27 cellular contexts compared by ENCODE assay signal in the genomic region with DNA sequence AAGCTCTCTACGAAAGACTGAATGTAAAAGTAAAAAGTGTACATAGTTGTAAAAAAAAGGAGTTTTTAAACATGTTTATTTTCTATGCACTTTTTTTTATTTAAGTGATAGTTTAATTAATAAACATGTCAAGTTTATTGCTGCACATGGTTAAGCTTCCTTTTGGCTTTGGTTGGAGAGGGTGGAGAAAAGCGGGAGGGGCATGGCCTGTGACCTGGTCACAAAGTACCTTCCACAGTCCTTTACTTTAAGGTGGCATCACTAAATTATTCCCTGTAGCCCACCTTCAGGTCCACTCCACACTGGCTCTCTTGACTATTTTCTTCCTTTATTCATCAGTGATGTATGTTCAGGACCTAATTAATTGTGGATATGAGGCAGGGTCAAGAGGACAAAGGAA. TPM values are rescaled to one million over a fixed set of nuclear protein-coding genes. Genes with fewer than 3 reads are reported as not detected.
"Had no signal": no experiment of that assay in that cellular context is flagged by ENCODE, and none has a peak within 500 bp of the region (broad histone marks: within the 10 kb centered on the region; RNA-seq: fewer than 3 reads in every experiment).

No MANE protein-coding gene starts in this region.

- H3K27ac Mint-ChIP-seq: activated B cell treated with CpG ODN at 0.5 μM for 24 hours; activated T-cell treated with anti-CD3 and anti-CD28 coated beads, Interleukin-2, amount 50 U/mL, for 72 hours; stimulated activated memory B cell treated with anti-CD40 and anti-IgM and Interleukin-4, amounts not matched to agents 10 μg/mL and 1 μg/mL and 100 μg/mL, for 72 hours; stimulated activated naive CD8-positive, alpha-beta T cell treated with anti-CD3 and anti-CD28 coated beads, Interleukin-15, amount 100 ng/mL, for 72 hours had no signal

- H3K36me3 ChIP-seq: colonic mucosa had no signal

- DNase-seq: activated B cell treated with CpG ODN at 0.5 μM for 24 hours; activated CD4-positive, alpha-beta T cell treated with anti-CD3 and anti-CD28 coated beads, Interleukin-2, amount 50 U/mL, for 1 hour; activated CD8-positive, alpha-beta T cell treated with anti-CD3 and anti-CD28 coated beads for 36 hours; activated effector memory CD4-positive, alpha-beta T cell treated with Interleukin-2 at 50 U/mL for 16 hours; activated naive CD4-positive, alpha-beta T cell treated with Interleukin-2 at 50 U/mL for 16 hours; activated T-cell treated with anti-CD3 and anti-CD28 coated beads, Interleukin-2, amount 50 U/mL, for 72 hours; anterior cingulate cortex; cerebellar nuclear complex; colonic mucosa; effector CD8-positive, alpha-beta T cell; islet precursor cell; left ventricle myocardium superior; stimulated activated CD4-positive, alpha-beta T cell treated with anti-CD3 and anti-CD28 coated beads, Interleukin-4, amount 100 ng/mL, for 24 hours; stimulated activated CD8-positive, alpha-beta memory T cell treated with anti-CD3 and anti-CD28 coated beads, Interleukin-4, amount 100 ng/mL, for 48 hours; stimulated activated naive CD8-positive, alpha-beta T cell treated with anti-CD3 and anti-CD28 coated beads, Interleukin-15, amount 100 ng/mL, for 72 hours; substantia nigra; T-helper 2 cell; thyroid gland; upper lobe of left lung had no signal

- H3K27me3 Mint-ChIP-seq: activated B cell treated with CpG ODN at 0.5 μM for 24 hours; activated CD8-positive, alpha-beta T cell treated with anti-CD3 and anti-CD28 coated beads for 36 hours; activated naive CD8-positive, alpha-beta T cell; stimulated activated memory B cell treated with anti-CD40 and anti-IgM and Interleukin-4, amounts not matched to agents 10 μg/mL and 1 μg/mL and 100 μg/mL, for 72 hours; stimulated activated naive CD8-positive, alpha-beta T cell treated with anti-CD3 and anti-CD28 coated beads, Interleukin-15, amount 100 ng/mL, for 72 hours had no signal

- H3K36me3 Mint-ChIP-seq: activated naive CD8-positive, alpha-beta T cell had no signal

- H3K9me3 Mint-ChIP-seq: activated B cell treated with CpG ODN at 0.5 μM for 24 hours; activated CD8-positive, alpha-beta T cell treated with anti-CD3 and anti-CD28 coated beads for 36 hours; activated T-cell treated with anti-CD3 and anti-CD28 coated beads, Interleukin-2, amount 50 U/mL, for 72 hours; natural killer cell treated with Interleukin-12 subunit alpha and Interleukin-12 subunit beta and Interleukin-15 and Interleukin-18, amount 100 ng/mL, for 72 hours; stimulated activated memory B cell treated with anti-CD40 and anti-IgM and Interleukin-4, amounts not matched to agents 10 μg/mL and 1 μg/mL and 100 μg/mL, for 72 hours; stimulated activated naive CD8-positive, alpha-beta T cell treated with anti-CD3 and anti-CD28 coated beads, Interleukin-15, amount 100 ng/mL, for 72 hours had no signal

- H3K27ac ChIP-seq: colonic mucosa, epithelial cell of prostate, skin epidermis, thyroid gland, upper lobe of left lung, vagina had no signal

- H3K9me3 ChIP-seq: colonic mucosa, thyroid gland, upper lobe of left lung, vagina had no signal

- H3K4me3 ChIP-seq: colonic mucosa, skin epidermis, thyroid gland, upper lobe of left lung, vagina had no signal

- H3K27me3 ChIP-seq: colonic mucosa, thyroid gland, upper lobe of left lung, vagina had no signal

- FAIRE-seq: endometrium, frontal cortex had no signal

- H3K4me3 Mint-ChIP-seq: activated B cell treated with CpG ODN at 0.5 μM for 24 hours; activated CD8-positive, alpha-beta T cell treated with anti-CD3 and anti-CD28 coated beads for 36 hours; activated naive CD8-positive, alpha-beta T cell; activated T-cell treated with anti-CD3 and anti-CD28 coated beads, Interleukin-2, amount 50 U/mL, for 72 hours; natural killer cell treated with Interleukin-12 subunit alpha and Interleukin-12 subunit beta and Interleukin-15 and Interleukin-18, amount 100 ng/mL, for 72 hours; stimulated activated memory B cell treated with anti-CD40 and anti-IgM and Interleukin-4, amounts not matched to agents 10 μg/mL and 1 μg/mL and 100 μg/mL, for 72 hours; stimulated activated naive CD8-positive, alpha-beta T cell treated with anti-CD3 and anti-CD28 coated beads, Interleukin-15, amount 100 ng/mL, for 72 hours had no signal

- ATAC-seq: activated CD8-positive, alpha-beta T cell treated with anti-CD3 and anti-CD28 coated beads for 36 hours; activated T-cell treated with anti-CD3 and anti-CD28 coated beads, Interleukin-2, amount 50 U/mL, for 72 hours; left ventricle myocardium superior; natural killer cell treated with Interleukin-12 subunit alpha and Interleukin-12 subunit beta and Interleukin-15 and Interleukin-18, amount 100 ng/mL, for 72 hours; stimulated activated memory B cell treated with anti-CD40 and anti-IgM and Interleukin-4, amounts not matched to agents 10 μg/mL and 1 μg/mL and 100 μg/mL, for 72 hours; stimulated activated naive CD8-positive, alpha-beta T cell treated with anti-CD3 and anti-CD28 coated beads, Interleukin-15, amount 100 ng/mL, for 72 hours had no signal

RNA-seq across cellular contexts. Expression of a gene that starts 0.6 kb away (rescaled TPM):
- total RNA-seq: vagina had no signal
